Comparison of ENCODE assay signal across 8 cellular contexts in the genomic region with DNA sequence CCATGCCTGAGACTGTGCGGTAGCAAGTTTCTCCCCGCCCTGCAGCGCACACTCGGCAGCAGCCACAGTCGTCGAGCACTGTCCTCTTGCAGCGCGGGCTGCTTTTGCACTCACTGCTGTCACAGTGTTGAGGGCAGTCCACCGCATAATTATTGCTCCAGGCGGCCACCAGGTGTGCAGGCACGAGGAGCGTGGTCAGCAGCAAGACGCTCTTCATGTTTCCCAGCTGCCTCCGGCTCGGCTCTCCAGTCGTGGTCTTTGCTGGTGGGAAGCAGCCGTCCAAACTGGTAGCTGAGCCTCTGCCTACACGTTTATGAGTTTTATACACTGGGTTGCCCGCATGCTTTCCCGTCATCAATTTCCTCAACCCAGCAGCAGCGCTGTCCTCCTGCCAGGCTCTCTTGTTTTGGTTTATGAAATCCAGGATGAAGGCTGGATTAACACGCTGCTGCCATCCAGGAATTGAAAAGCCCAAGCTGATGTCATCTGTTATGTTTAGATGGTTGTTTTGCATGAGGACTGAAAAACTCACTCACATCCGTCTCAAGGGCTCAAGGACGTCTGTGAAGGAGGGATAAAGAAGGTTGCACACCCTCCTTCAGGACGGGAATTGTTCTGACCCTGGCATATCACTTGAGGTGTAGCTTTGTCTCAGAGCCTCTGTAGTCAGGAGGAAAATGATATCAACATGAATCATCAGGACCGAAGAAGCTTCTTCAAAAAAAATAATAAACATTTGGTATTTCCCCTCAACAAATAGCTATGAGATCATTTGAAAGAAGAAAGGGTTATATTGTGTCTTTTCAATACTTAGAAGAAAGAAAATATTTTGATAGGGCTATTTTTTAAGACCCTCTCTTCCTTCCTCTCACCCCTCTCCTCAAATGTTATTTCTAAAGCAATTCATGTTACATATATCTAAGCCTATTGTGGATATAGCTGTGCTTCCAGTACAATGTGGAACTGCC. TPM values are rescaled to one million over a fixed set of nuclear protein-coding genes. Genes with fewer than 3 reads are reported as not detected.
DNase-seq lines count a peak whose midpoint lies in the region; ATAC-seq and TF ChIP-seq lines count a peak whose summit lies in the region.

A gene with protein sequence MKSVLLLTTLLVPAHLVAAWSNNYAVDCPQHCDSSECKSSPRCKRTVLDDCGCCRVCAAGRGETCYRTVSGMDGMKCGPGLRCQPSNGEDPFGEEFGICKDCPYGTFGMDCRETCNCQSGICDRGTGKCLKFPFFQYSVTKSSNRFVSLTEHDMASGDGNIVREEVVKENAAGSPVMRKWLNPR (minus strand): TSS at position 293 of the 968 bp plus-strand sequence. CDS start 76 bp downstream, at position 217.

- no peaks in the 10 kb centered on the region for H3K9me3 ChIP-seq in MG63

- H3K4me3 ChIP-seq in MG63, result peak within 1 kb of the TSS; percentile 21

- H3K27me3 Mint-ChIP-seq in Calu3 (ENCODE audit: unreplicated experiment), result peaks cover 84% of the 10 kb centered on the region
- H3K27me3 Mint-ChIP-seq in effector memory CD8-positive, alpha-beta T cell, result no peaks in the 10 kb centered on the region
- peaks cover 9% of the 10 kb centered on the region for H3K27me3 Mint-ChIP-seq in osteocyte (ENCODE audit: unreplicated experiment)

- no peak for TF ChIP-seq CTCF in Calu3 (IDR thresholded peaks at IDR 0.05; ENCODE audit: unreplicated experiment)
- no peak for TF ChIP-seq CTCF in osteocyte (IDR thresholded peaks at IDR 0.05)

- peaks cover 4% of the 10 kb centered on the region for H3K27me3 ChIP-seq in MG63

- H3K36me3 Mint-ChIP-seq in Calu3 (ENCODE audit: insufficient read depth, unreplicated experiment), result no peaks in the 10 kb centered on the region
- H3K36me3 Mint-ChIP-seq in effector memory CD8-positive, alpha-beta T cell (ENCODE audit: insufficient read depth), result no peaks in the 10 kb centered on the region
- H3K36me3 Mint-ChIP-seq in osteocyte (ENCODE audit: unreplicated experiment), result no peaks in the 10 kb centered on the region

- no peaks in the 10 kb centered on the region for H3K4me1 Mint-ChIP-seq in Calu3 (ENCODE audit: low read depth, unreplicated experiment)
- peaks cover 47 to 59% of the 10 kb centered on the region in 2 donors for H3K4me1 Mint-ChIP-seq in effector memory CD8-positive, alpha-beta T cell (ENCODE audit: low read depth in 2 of 2)
- peaks cover 19% of the 10 kb centered on the region for H3K4me1 Mint-ChIP-seq in osteocyte (ENCODE audit: unreplicated experiment)

- DNase-seq in Calu3 (peak; percentile 20), MG63 (peak; percentile 89), osteocyte (ENCODE audit: extremely low spot score, unreplicated experiment) (no peak), NCI-H2081 (lab: John Stamatoyannopoulos, UW) (no peak), NCI-H1105 (lab: John Stamatoyannopoulos, UW) (no peak), NCI-H1694 (lab: John Stamatoyannopoulos, UW) (no peak)
- DNase-seq in effector memory CD8-positive, alpha-beta T cell, result no peak

- no peaks in the 10 kb centered on the region for H3K9me3 Mint-ChIP-seq in Calu3 (ENCODE audit: low read depth, unreplicated experiment)
- no peaks in the 10 kb centered on the region for H3K9me3 Mint-ChIP-seq in effector memory CD8-positive, alpha-beta T cell
- H3K9me3 Mint-ChIP-seq in osteocyte (ENCODE audit: unreplicated experiment), result no peaks in the 10 kb centered on the region

- H3K36me3 ChIP-seq in MG63, result no peaks in the 10 kb centered on the region

- ATAC-seq in effector memory CD8-positive, alpha-beta T cell (replicated peaks), result peak; percentile 42
- no peak for ATAC-seq in GM19467 (IDR thresholded peaks at IDR 0.05; ENCODE audit: unreplicated experiment)

- intact Hi-C loops in Calu3 (cut with micrococcal nuclease; ENCODE audit: unreplicated experiment), result no loop called here

- H3K4me3 Mint-ChIP-seq in Calu3 (ENCODE audit: low read depth, unreplicated experiment) (peak within 1 kb of the TSS; percentile 43), osteocyte (ENCODE audit: unreplicated experiment) (peak within 1 kb of the TSS; percentile 52)
- H3K4me3 Mint-ChIP-seq in effector memory CD8-positive, alpha-beta T cell, result peak within 1 kb of the TSS; percentile 2 to 67

- H3K27ac Mint-ChIP-seq in Calu3 (ENCODE audit: unreplicated experiment) (no peak within 1 kb of the TSS), osteocyte (ENCODE audit: unreplicated experiment) (no peak within 1 kb of the TSS)
- H3K27ac Mint-ChIP-seq in effector memory CD8-positive, alpha-beta T cell, result peak within 1 kb of the TSS; percentile 19 to 66

- no TSS peak for BruUV-seq in Calu3 (replicated peaks; lab: Mats Ljungman, UMichigan)

- CTCF ChIA-PET in Calu3 (lab: Charles Lee), result no interaction called here

RNA-seq across cellular contexts. Expression of the gene that starts here (rescaled TPM):
- total RNA-seq in Calu3 (2022) (not detected in 2 replicates), osteocyte (0.35 and 0.73 TPM in 2 replicates)
- 0.07 TPM in 1 of 2 replicates, not detected in the other for total RNA-seq in MG63 (2014; rRNA removed; shearing (Covaris generic); ENCODE audit: low replicate concordance)

Comparison
In these comparisons a context has a peak if more than half of its experiments do, and no peak if none do; other contexts are left out.
1. Peak in DNase-seq in Calu3; RNA of the gene not detected or under 1 TPM.
2. Peak in DNase-seq and H3K4me3 ChIP-seq in MG63; RNA of the gene not detected or under 1 TPM.
3. H3K27ac Mint-ChIP-seq: peak in effector memory CD8-positive, alpha-beta T cell (2 of 2); none in Calu3 (single experiment) and osteocyte (single experiment).
4. Peak in every context shown above with its lines, with median percentiles within 50 percentile points of each other: H3K4me3 Mint-ChIP-seq.